In genomic region chr6:111171577-111172400, GRCh38 we compare ENCODE assay signal across 14 cellular contexts.
A peak's percentile ranks its signal among the peaks of the same experiment; 100 is the strongest.
DNase-seq lines count a peak whose midpoint lies in the region; ATAC-seq and TF ChIP-seq lines count a peak whose summit lies in the region.
"Had no signal": no experiment of that assay in that cellular context is flagged by ENCODE, and none has a peak within 500 bp of the region (broad histone marks: within the 10 kb centered on the region; RNA-seq: fewer than 3 reads in every experiment).

No MANE protein-coding gene starts in this region.

- DNase-seq in GM06990 (ENCODE audit: extremely low read depth, insufficient read length) (peak; percentile 30), BE2C (no peak), ACHN (no peak), T-helper 2 cell (no peak)
- DNase-seq: activated T-cell treated with anti-CD3 and anti-CD28 coated beads, Interleukin-2, amount 50 U/mL, for 4 hours; brain microvascular endothelial cell; DMS79; NCI-H1417 treated with DMSO at 0.1 percent for 48 hours; NCI-H748 treated with DMSO at 0.1 percent for 48 hours; upper lobe of left lung had no signal

- peak; percentile 78 for ATAC-seq in GM18909 (IDR thresholded peaks at IDR 0.05; ENCODE audit: poor library complexity, unreplicated experiment)
- peak; percentile 58 for ATAC-seq in GM21825 (IDR thresholded peaks at IDR 0.05; ENCODE audit: unreplicated experiment)
- peak; percentile 69 for ATAC-seq in HG03469 (IDR thresholded peaks at IDR 0.05; ENCODE audit: unreplicated experiment)
- ATAC-seq in HG03520 (IDR thresholded peaks at IDR 0.05; ENCODE audit: unreplicated experiment) = no peak
- ATAC-seq: activated T-cell treated with anti-CD3 and anti-CD28 coated beads, Interleukin-2, amount 50 U/mL, for 4 hours had no signal

- H3K36me3 ChIP-seq in GM06990 (ENCODE audit: control insufficient read depth, insufficient read depth, low read length) (no peaks in the 10 kb centered on the region), BE2C (no peaks in the 10 kb centered on the region)
- H3K36me3 ChIP-seq: brain microvascular endothelial cell, upper lobe of left lung had no signal

- H3K27me3 ChIP-seq in GM06990 (replicated peaks; ENCODE audit: control insufficient read depth, insufficient read depth, low read length) (no peaks in the 10 kb centered on the region), BE2C (no peaks in the 10 kb centered on the region)
- H3K27me3 ChIP-seq: brain microvascular endothelial cell, upper lobe of left lung had no signal

- H3K4me3 ChIP-seq in GM06990 (replicated peaks; ENCODE audit: low read depth, low read length) (no peak overlapping the region), BE2C (ENCODE audit: low read depth, low read length) (no peak overlapping the region)
- H3K4me3 ChIP-seq: upper lobe of left lung had no signal

- no peaks in the 10 kb centered on the region for H3K9me3 ChIP-seq in BE2C
- H3K9me3 ChIP-seq: upper lobe of left lung had no signal

- TF ChIP-seq CTCF in GM06990 (IDR thresholded peaks at IDR 0.05; ENCODE audit: insufficient read depth, low read length, poor library complexity, severe bottlenecking) (no peak), BE2C (IDR thresholded peaks at IDR 0.05; ENCODE audit: low read depth, low read length) (no peak)

- H3K4me1 ChIP-seq in BE2C = no peaks in the 10 kb centered on the region
- H3K4me1 ChIP-seq: upper lobe of left lung had no signal

- in situ Hi-C loops in ACHN (cut with HindIII; ENCODE audit: low pct_ligation_motif_present, low pct_unique_long_range_greater_than_20kb, low sequenced_read_pairs) = no loop called here
